ENCODE assay signal across 8 cellular contexts in the genomic region with DNA sequence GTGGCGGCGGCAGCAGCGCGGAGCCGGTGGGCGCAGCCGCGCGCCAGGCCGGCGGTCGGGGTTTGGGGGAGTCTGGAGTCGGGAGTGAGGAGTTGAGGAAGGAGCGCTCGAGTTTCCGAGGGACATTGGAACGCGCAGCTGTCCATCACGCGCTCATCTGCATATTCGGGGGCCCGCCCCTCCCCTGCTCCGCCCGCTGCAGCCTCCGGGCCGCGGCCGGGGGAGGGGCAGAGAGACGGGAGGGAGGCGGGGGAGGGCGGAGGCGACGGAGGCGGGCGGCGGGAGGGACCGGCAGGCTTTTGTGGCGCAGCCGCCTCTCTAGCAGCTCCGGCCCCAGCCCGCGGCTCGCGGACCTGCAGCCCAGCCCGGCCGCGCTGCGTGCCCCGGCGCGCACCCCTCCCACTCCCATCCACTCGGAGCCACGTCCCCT. TPM values are rescaled to one million over a fixed set of nuclear protein-coding genes. Genes with fewer than 3 reads are reported as not detected.
A peak's percentile ranks its signal among the peaks of the same experiment; 100 is the strongest.
DNase-seq lines count a peak whose midpoint lies in the region; ATAC-seq and TF ChIP-seq lines count a peak whose summit lies in the region.

IRX2 (minus strand) TSS at position 86 of the 430 bp plus-strand sequence. CDS start 264 bp downstream, outside the sequence.

- ATAC-seq in gastroesophageal sphincter, result peak; percentile 36
- ATAC-seq in psoas muscle, result peak; percentile 57 to 70 (median 64)
- ATAC-seq in effector memory CD8-positive, alpha-beta T cell (replicated peaks), result no peak

- H3K4me3 Mint-ChIP-seq in effector memory CD8-positive, alpha-beta T cell, result no peak within 1 kb of the TSS

- H3K27me3 Mint-ChIP-seq in effector memory CD8-positive, alpha-beta T cell, result peaks cover 55 to 66% of the 10 kb centered on the region in 2 donors

- H3K9ac ChIP-seq in HUES64 (ENCODE audit: low read depth, low read length), result peak within 1 kb of the TSS; percentile 96

- TF ChIP-seq EP300 in gastroesophageal sphincter (IDR thresholded peaks at IDR 0.05), result no peak

- peak within 1 kb of the TSS; percentile 90 for H3K4me3 ChIP-seq in HUES64 (ENCODE audit: low read length)
- H3K4me3 ChIP-seq in gastroesophageal sphincter, result peak within 1 kb of the TSS in 1 of 2 donors; percentile 50
- H3K4me3 ChIP-seq in psoas muscle, result peak within 1 kb of the TSS; percentile 50

- peaks cover 0 to 2% of the 10 kb centered on the region in 2 donors for H3K9me3 Mint-ChIP-seq in effector memory CD8-positive, alpha-beta T cell

- H3K9me3 ChIP-seq in HUES64 (ENCODE audit: insufficient read depth, low read depth, low read length) (no peaks in the 10 kb centered on the region), gastroesophageal sphincter (no peaks in the 10 kb centered on the region), psoas muscle (no peaks in the 10 kb centered on the region)

- H3K4me1 Mint-ChIP-seq in effector memory CD8-positive, alpha-beta T cell (ENCODE audit: low read depth in 2 of 2), result no peaks in the 10 kb centered on the region

- no peaks in the 10 kb centered on the region for H3K36me3 Mint-ChIP-seq in effector memory CD8-positive, alpha-beta T cell (ENCODE audit: insufficient read depth)

- intact Hi-C loops in psoas muscle (cut with DNase I) (no loop called here), posterior vena cava (cut with DNase I) (no loop called here)

- peak; percentile 11 for DNase-seq in SK-N-DZ (ENCODE audit: low spot score)
- peak; percentile 48 to 71 for DNase-seq in psoas muscle
- DNase-seq in GM19238 (ENCODE audit: insufficient read length, low spot score), result no peak
- DNase-seq in effector memory CD8-positive, alpha-beta T cell, result no peak
- no peak for DNase-seq in HPDE6-E6E7 (ENCODE audit: extremely low spot score)
- no peak for DNase-seq in posterior vena cava (ENCODE audit: low spot score)

- under 1% methylated on average over 53 of the region's 53 CpGs for WGBS in HUES64
- WGBS in gastroesophageal sphincter (ENCODE audit: low coverage in 1 of 2), 2 donors, result no CpG with 5 or more reads among the region's 53 CpGs
- 0 to 1% (median 1%) methylated on average over 20 to 51 of the region's 53 CpGs for WGBS in psoas muscle, 3 donors

- H3K36me3 ChIP-seq in HUES64 (ENCODE audit: insufficient read depth, low read length), result peaks cover 28% of the 10 kb centered on the region
- H3K36me3 ChIP-seq in gastroesophageal sphincter, result no peaks in the 10 kb centered on the region
- H3K36me3 ChIP-seq in psoas muscle (ENCODE audit: insufficient read depth in 1 of 2, low read depth in 1 of 2), result no peaks in the 10 kb centered on the region

- H3K27ac Mint-ChIP-seq in effector memory CD8-positive, alpha-beta T cell, result no peak within 1 kb of the TSS

- TF ChIP-seq POLR2A in gastroesophageal sphincter (IDR thresholded peaks at IDR 0.05), result no peak

- H3K4me1 ChIP-seq in HUES64 (ENCODE audit: insufficient read depth, low read length), result peaks cover 24% of the 10 kb centered on the region
- H3K4me1 ChIP-seq in gastroesophageal sphincter, result peaks cover 0 to 82% (median 28%) of the 10 kb centered on the region in 3 donors
- no peaks in the 10 kb centered on the region for H3K4me1 ChIP-seq in psoas muscle

- H3K27me3 ChIP-seq in HUES64 (ENCODE audit: insufficient read depth, low read length) (peaks cover 46% of the 10 kb centered on the region), gastroesophageal sphincter (peaks cover 99% of the 10 kb centered on the region), psoas muscle (ENCODE audit: insufficient read depth in 3 of 3, low read length in 2 of 3) (peaks cover 11 to 93% (median 52%) of the 10 kb centered on the region in 3 donors)

- TF ChIP-seq CTCF in gastroesophageal sphincter (IDR thresholded peaks at IDR 0.05) (no peak), psoas muscle (IDR thresholded peaks at IDR 0.05) (no peak)

- H3K27ac ChIP-seq in HUES64 (ENCODE audit: low read depth, low read length), result peak within 1 kb of the TSS; percentile 97
- H3K27ac ChIP-seq in gastroesophageal sphincter, result no peak within 1 kb of the TSS
- H3K27ac ChIP-seq in psoas muscle, result no peak within 1 kb of the TSS

RNA-seq across cellular contexts. Expression of gene IRX2, which starts in this region (rescaled TPM):
- polyA plus RNA-seq in HUES64 (2013, experiment 1 of 2), result 49.3 TPM
- 50.4 TPM for polyA plus RNA-seq in HUES64 (2013, experiment 2 of 2)
- 0.07 and 0.12 TPM in 2 replicates for polyA plus RNA-seq in SK-N-DZ (2014; cell fraction: cytosol; rRNA removed)
- polyA plus RNA-seq in SK-N-DZ (2014; cell fraction: nucleus; rRNA removed), result 0.07 and 0.33 TPM in 2 replicates
- total RNA-seq in gastroesophageal sphincter (1 to 10 TPM in 2 of 4 donors, under 1 TPM in 1, not detected in 1; 0.81 to 2.6 (median 1.2) TPM), psoas muscle (under 1 TPM in 2 of 4 donors, not detected in 2; 0.10 to 0.17 TPM), posterior vena cava (under 1 TPM; 0.19 to 0.38 TPM)
- under 1 TPM in 2 of 3 donors, not detected in 1; 0.03 to 0.06 TPM for polyA plus RNA-seq in psoas muscle

Comparison
In these comparisons a context has a peak if more than half of its experiments do, and no peak if none do; other contexts are left out.
1. Peak in DNase-seq, ATAC-seq and H3K4me3 ChIP-seq in psoas muscle; RNA of the gene not detected or under 1 TPM.